ENCODE assay signal across 6 cellular contexts in genomic region chr4:9866931-9867330, GRCh38.
"Had no signal": no experiment of that assay in that cellular context is flagged by ENCODE, and none has a peak within 500 bp of the region (broad histone marks: within the 10 kb centered on the region; RNA-seq: fewer than 3 reads in every experiment).

No MANE protein-coding gene starts in this region.

- H3K4me3 Mint-ChIP-seq: GM23338, H9 had no signal

- H3K27ac Mint-ChIP-seq: GM23338 had no signal

- H3K4me2 ChIP-seq: GM23338 had no signal

- DNase-seq: H9, HCEC 1CT, IMR-90, KG1 had no signal

- H3K4me3 ChIP-seq: GM23338, K562 had no signal

- H2AFZ ChIP-seq: GM23338 had no signal

- ATAC-seq: GM23338, K562 had no signal

- H3K9me3 Mint-ChIP-seq: GM23338 had no signal
